ENCODE assay signal across 9 cellular contexts in the genomic region with DNA sequence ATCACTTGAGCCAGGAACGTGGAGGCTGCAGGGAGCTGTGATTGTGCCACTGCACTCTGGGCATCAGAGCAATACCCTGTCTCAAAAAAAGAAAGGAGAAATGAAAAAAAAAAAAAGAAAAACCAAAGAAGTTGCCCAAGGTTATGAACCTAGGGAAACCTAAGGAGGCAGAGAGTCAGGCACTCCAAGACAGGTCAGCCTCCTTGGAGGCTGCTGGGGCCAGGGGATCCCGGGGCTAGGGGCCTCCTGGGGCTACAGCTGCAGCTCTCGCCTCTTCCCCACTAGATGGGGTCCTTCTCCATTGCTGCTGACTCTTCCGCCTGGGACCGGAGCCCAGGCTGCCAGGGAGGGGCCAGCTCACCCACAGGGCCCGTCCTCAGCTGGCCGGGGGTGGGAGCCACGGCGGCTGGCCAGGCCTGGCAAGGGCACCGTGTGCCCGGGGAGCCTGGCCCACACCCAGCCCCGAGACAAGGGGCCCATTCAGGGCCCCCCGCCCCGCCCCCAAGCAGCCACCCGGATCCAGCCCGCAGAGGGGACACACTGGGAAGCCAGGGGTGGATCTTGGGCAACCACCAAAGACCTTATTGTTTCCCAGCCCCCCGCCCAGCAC. TPM values are rescaled to one million over a fixed set of nuclear protein-coding genes. Genes with fewer than 3 reads are reported as not detected.
A peak's percentile ranks its signal among the peaks of the same experiment; 100 is the strongest.
DNase-seq lines count a peak whose midpoint lies in the region; ATAC-seq and TF ChIP-seq lines count a peak whose summit lies in the region.
"Had no signal": no experiment of that assay in that cellular context is flagged by ENCODE, and none has a peak within 500 bp of the region (broad histone marks: within the 10 kb centered on the region; RNA-seq: fewer than 3 reads in every experiment).

No MANE protein-coding gene starts in this region.

- peak; percentile 79 to 82 for TF ChIP-seq RAD21 in liver (IDR thresholded peaks at IDR 0.05)

- 16% methylated on average over 17 of the region's 17 CpGs for WGBS in liver

- H3K27ac ChIP-seq in 22Rv1 (0 out of 2 replicates have a peak overlapping the region, but pooled peaks have one; percentile 16), liver (ENCODE audit: low read depth in 1 of 2, low read length in 2 of 2) (no peak overlapping the region), uterus (peak overlapping the region; percentile 70 to 75)

- H3K27ac Mint-ChIP-seq in dendritic cell treated with granulocyte-macrophage colony-stimulating factor and Interleukin-4, amounts not matched to agents 40 ng/mL and 50 ng/mL, for 4 days: peak overlapping the region; percentile 6
- H3K27ac Mint-ChIP-seq: stimulated activated naive CD8-positive, alpha-beta T cell treated with anti-CD3 and anti-CD28 coated beads, Interleukin-15, Interleukin-2, amounts not matched to agents 100 ng/mL and 50 ng/mL, for 24 hours had no signal

- H3K27me3 ChIP-seq in liver (ENCODE audit: control insufficient read depth in 4 of 4, insufficient read depth in 4 of 4, low read length in 3 of 4): no peaks in the 10 kb centered on the region
- no peaks in the 10 kb centered on the region for H3K27me3 ChIP-seq in uterus

- no peaks in the 10 kb centered on the region for H3K27me3 Mint-ChIP-seq in dendritic cell treated with granulocyte-macrophage colony-stimulating factor and Interleukin-4, amounts not matched to agents 40 ng/mL and 50 ng/mL, for 4 days
- H3K27me3 Mint-ChIP-seq: stimulated activated naive CD8-positive, alpha-beta T cell treated with anti-CD3 and anti-CD28 coated beads, Interleukin-15, Interleukin-2, amounts not matched to agents 100 ng/mL and 50 ng/mL, for 24 hours had no signal

- no peak overlapping the region for H3K9ac ChIP-seq in liver (ENCODE audit: low read depth in 1 of 2, low read length in 2 of 2)

- no peak for DNase-seq in GM13976 (ENCODE audit: low spot score)
- peak; percentile 38 for DNase-seq in NCI-H526 treated with DMSO at 0.1 percent for 48 hours (lab: John Stamatoyannopoulos, UW)
- peak; percentile 73 to 78 for DNase-seq in uterus

- H3K4me1 Mint-ChIP-seq in dendritic cell treated with granulocyte-macrophage colony-stimulating factor and Interleukin-4, amounts not matched to agents 40 ng/mL and 50 ng/mL, for 4 days (ENCODE audit: low read depth): peaks cover 47% of the 10 kb centered on the region

- H3K4me1 ChIP-seq in liver (ENCODE audit: control insufficient read depth in 4 of 4, insufficient read depth in 4 of 4, low read length in 3 of 4) (peaks cover 5 to 15% (median 11%) of the 10 kb centered on the region in 4 donors), uterus (peaks cover 0 to 10% of the 10 kb centered on the region in 2 donors)

- no peak for ATAC-seq in GM18502 (IDR thresholded peaks at IDR 0.05; ENCODE audit: poor library complexity, unreplicated experiment)
- ATAC-seq in HG03520 (IDR thresholded peaks at IDR 0.05; ENCODE audit: unreplicated experiment): no peak

- TF ChIP-seq CTCF in 22Rv1 (IDR thresholded peaks at IDR 0.05) (peak; percentile 24), GM13976 (IDR thresholded peaks at IDR 0.05; ENCODE audit: borderline replicate concordance, control extremely low read depth, extremely low read depth, insufficient read depth, missing control alignments) (peak; percentile 15), liver (IDR thresholded peaks at IDR 0.05; ENCODE audit: low read depth, low read length, missing input control) (peak; percentile 50), uterus (IDR thresholded peaks at IDR 0.05) (peak; percentile 71 to 81 (median 74))

- no peak overlapping the region for H3K4me3 Mint-ChIP-seq in dendritic cell treated with granulocyte-macrophage colony-stimulating factor and Interleukin-4, amounts not matched to agents 40 ng/mL and 50 ng/mL, for 4 days
- H3K4me3 Mint-ChIP-seq: stimulated activated naive CD8-positive, alpha-beta T cell treated with anti-CD3 and anti-CD28 coated beads, Interleukin-15, Interleukin-2, amounts not matched to agents 100 ng/mL and 50 ng/mL, for 24 hours had no signal

- no peak overlapping the region for H3K4me3 ChIP-seq in liver (ENCODE audit: low read depth in 1 of 3, low read length in 3 of 3)
- no peak overlapping the region for H3K4me3 ChIP-seq in uterus

- H3K36me3 Mint-ChIP-seq in dendritic cell treated with granulocyte-macrophage colony-stimulating factor and Interleukin-4, amounts not matched to agents 40 ng/mL and 50 ng/mL, for 4 days (ENCODE audit: low read depth): peaks cover 94% of the 10 kb centered on the region

- H3K36me3 ChIP-seq in liver (ENCODE audit: control insufficient read depth in 4 of 4, insufficient read depth in 3 of 4, low read depth in 1 of 4, low read length in 3 of 4) (peaks cover 0 to 3% (median 0%) of the 10 kb centered on the region in 4 donors), uterus (no peaks in the 10 kb centered on the region)

- in situ Hi-C loops in GM13976 (cut with MboI; ENCODE audit: low sequenced_read_pairs, unreplicated experiment): loop anchor here (25.0 kb wide), 2 partner anchors 96 to 396 kb away; a partner anchor contains a TSS

- TF ChIP-seq POLR2A in uterus (IDR thresholded peaks at IDR 0.05): no peak

- H3K9me3 ChIP-seq in liver (ENCODE audit: control insufficient read depth in 4 of 4, low read length in 3 of 4) (no peaks in the 10 kb centered on the region), uterus (no peaks in the 10 kb centered on the region)

- H3K9me3 Mint-ChIP-seq in dendritic cell treated with granulocyte-macrophage colony-stimulating factor and Interleukin-4, amounts not matched to agents 40 ng/mL and 50 ng/mL, for 4 days: no peaks in the 10 kb centered on the region
- H3K9me3 Mint-ChIP-seq: stimulated activated naive CD8-positive, alpha-beta T cell treated with anti-CD3 and anti-CD28 coated beads, Interleukin-15, Interleukin-2, amounts not matched to agents 100 ng/mL and 50 ng/mL, for 24 hours had no signal

- intact Hi-C loops in dendritic cell treated with granulocyte-macrophage colony-stimulating factor and Interleukin-4, amounts not matched to agents 40 ng/mL and 50 ng/mL, for 4 days (cut with micrococcal nuclease): loop anchor here (1.0 kb wide), 1 partner anchor 94 kb away; no protein-coding TSS in a partner anchor
- intact Hi-C loops in uterus (cut with DNase I; ENCODE audit: low total_unique reads): loop anchor here (10.0 kb wide), 1 partner anchor 219 kb away; no protein-coding TSS in a partner anchor

TF ChIP-seq in liver, 16 proteins besides CTCF, POLR2A, EP300 and RAD21:
- no peak for TF ChIP-seq HNF4A (conservative IDR thresholded peaks at IDR 0.05)
- TF ChIP-seq GABPA (IDR thresholded peaks at IDR 0.05 in 1 of 2, conservative IDR thresholded peaks at IDR 0.05 in 1 of 2): no peak
- TF ChIP-seq FOXA1 (IDR thresholded peaks at IDR 0.05): no peak
- TF ChIP-seq RXRA (IDR thresholded peaks at IDR 0.05): peak in 1 of 2 donors; percentile 21

RNA-seq across cellular contexts. Expression of a gene that starts 1.7 kb away (rescaled TPM):
- under 1 TPM; 0.17 to 0.33 TPM for total RNA-seq in liver
- under 1 TPM in 1 of 2 donors, not detected in 1; 0.06 TPM for polyA plus RNA-seq in liver
- total RNA-seq in uterus: 10 to 100 TPM in 1 of 4 donors, 1 to 10 TPM in 2, not detected in 1; 1.4 to 22.1 (median 1.8) TPM

RNA-seq across cellular contexts. Expression of a gene that starts 13.2 kb away (rescaled TPM):
- total RNA-seq in liver: 10 to 100 TPM in 1 of 2 donors, 1 to 10 TPM in 1; 6.9 to 21.2 TPM
- 10 to 100 TPM in 1 of 2 donors, 1 to 10 TPM in 1; 5.5 to 15.9 TPM for polyA plus RNA-seq in liver
- 10 to 100 TPM; 17.6 to 40.3 (median 19.5) TPM for total RNA-seq in uterus

RNA-seq across cellular contexts. Expression of a gene that starts 17.9 kb away (rescaled TPM):
- under 1 TPM; 0.08 to 0.09 TPM for total RNA-seq in liver
- under 1 TPM in 1 of 2 donors, not detected in 1; 0.29 TPM for polyA plus RNA-seq in liver
- 1 to 10 TPM in 2 of 4 donors, under 1 TPM in 2; 0.29 to 6.5 (median 2.4) TPM for total RNA-seq in uterus

RNA-seq across cellular contexts. Expression of a gene that starts 29.5 kb away (rescaled TPM):
- 1 to 10 TPM; 6.6 to 7.4 TPM for total RNA-seq in liver
- polyA plus RNA-seq in liver: 10 to 100 TPM in 1 of 2 donors, 1 to 10 TPM in 1; 7.8 to 12.2 TPM
- total RNA-seq in uterus: 10 to 100 TPM in 2 of 4 donors, 1 to 10 TPM in 2; 7.4 to 39.7 (median 17.8) TPM

RNA-seq across cellular contexts. Expression of a gene that starts 36.2 kb away (rescaled TPM):
- total RNA-seq in liver (10 to 100 TPM; 13.5 to 19.6 TPM), uterus (10 to 100 TPM; 21.2 to 44.2 (median 30.2) TPM)
- polyA plus RNA-seq in liver: 10 to 100 TPM in 1 of 2 donors, 1 to 10 TPM in 1; 6.7 to 21.8 TPM

Comparison
In these comparisons a context has a peak if more than half of its experiments do, and no peak if none do; other contexts are left out.
1. H3K27ac ChIP-seq: peak in 22Rv1 (single experiment) and uterus (2 of 2); none in liver (0 of 2).
2. CTCF ChIP-seq: peak in every context shown above with its lines; median percentile 74 in uterus; 50 in liver; 24 in 22Rv1; 15 in GM13976.